ENCODE assay signal across 9 cellular contexts in the genomic region with DNA sequence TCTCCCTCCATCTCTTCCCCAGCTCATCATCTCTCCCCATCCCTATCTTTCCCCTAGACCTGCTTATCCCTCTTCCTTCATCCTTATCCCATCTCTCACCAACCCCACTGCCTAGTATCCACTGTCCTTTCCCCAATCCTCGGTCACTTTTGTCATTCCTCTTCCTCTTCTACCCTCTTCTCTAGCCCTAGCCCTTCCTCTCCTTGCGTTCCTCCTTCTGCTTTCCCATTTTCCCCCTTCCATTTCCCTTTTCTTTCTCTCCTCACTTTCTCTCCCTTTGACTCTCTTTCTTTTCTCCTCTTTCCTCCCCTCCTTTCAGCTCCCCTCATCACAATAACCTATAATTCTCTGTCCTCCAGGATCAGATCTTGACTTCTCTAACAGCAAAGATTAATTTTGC.
"Had no signal": no experiment of that assay in that cellular context is flagged by ENCODE, and none has a peak within 500 bp of the region (broad histone marks: within the 10 kb centered on the region; RNA-seq: fewer than 3 reads in every experiment).

No MANE protein-coding gene starts in this region.

- H3K27me3 Mint-ChIP-seq: IgD-negative memory B cell had no signal

- H2AFZ ChIP-seq: GM23248 had no signal

- DNase-seq: GM23248, GOT3, H7, KBM-7 had no signal

- H3K9me3 ChIP-seq: HAP-1 had no signal

- H3K4me3 ChIP-seq: GM23248, HAP-1 had no signal

- H3K9me3 Mint-ChIP-seq: IgD-negative memory B cell had no signal

- FAIRE-seq: HTR-8/SVneo had no signal

- H3K36me3 ChIP-seq: HAP-1 had no signal

- H3K27ac Mint-ChIP-seq: IgD-negative memory B cell had no signal

- H3K4me2 ChIP-seq: KMS-11 had no signal

- ATAC-seq: HCT116 had no signal

- H3K9ac ChIP-seq: GM23248, KMS-11 had no signal

- H3K4me1 ChIP-seq: HAP-1 had no signal

- H3K27ac ChIP-seq: GM23248, KMS-11 had no signal
